ENCODE assay signal across 15 cellular contexts in the genomic region with DNA sequence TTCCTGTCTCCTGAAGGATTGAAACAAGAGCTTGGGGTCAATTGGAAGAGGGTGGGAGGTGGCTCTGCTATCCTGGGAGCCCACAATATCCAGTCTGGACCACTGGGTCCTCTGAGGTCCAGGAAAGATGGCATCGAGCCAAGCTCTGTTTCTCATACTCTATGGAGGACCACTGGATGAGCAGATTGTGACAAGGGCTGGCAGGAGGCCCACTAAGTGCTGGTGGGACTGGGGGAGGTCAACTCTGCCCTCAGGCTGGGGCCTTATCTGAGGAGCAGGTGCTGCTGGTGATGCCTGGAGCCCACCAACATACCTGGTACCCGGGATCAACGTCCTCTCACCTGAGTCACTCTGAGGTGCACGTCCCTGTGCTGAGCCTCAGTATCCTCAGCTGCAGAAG.
DNase-seq lines count a peak whose midpoint lies in the region; ATAC-seq and TF ChIP-seq lines count a peak whose summit lies in the region.
"Had no signal": no experiment of that assay in that cellular context is flagged by ENCODE, and none has a peak within 500 bp of the region (broad histone marks: within the 10 kb centered on the region; RNA-seq: fewer than 3 reads in every experiment).

No MANE protein-coding gene starts in this region.

- no peak overlapping the region for H4K8ac ChIP-seq in H9 (replicated peaks; ENCODE audit: insufficient read length, low read depth, low read length)

- DNase-seq in activated CD8-positive, alpha-beta memory T cell treated with anti-CD3 and anti-CD28 coated beads for 24 hours = peak; percentile 46
- DNase-seq in activated CD8-positive, alpha-beta memory T cell treated with anti-CD3 and anti-CD28 coated beads, Interleukin-2, amount 50 U/mL, for 4 hours = no peak
- peak; percentile 11 for DNase-seq in H9
- peak; percentile 47 for DNase-seq in left lobe of liver (ENCODE audit: low spot score)
- peak; percentile 40 for DNase-seq in type B pancreatic cell (ENCODE audit: extremely low spot score, unreplicated experiment)
- DNase-seq in UCSD-AML1 (lab: John Stamatoyannopoulos, UW; ENCODE audit: unreplicated experiment) = no peak
- DNase-seq in SIG-M5 (lab: John Stamatoyannopoulos, UW) = no peak
- no peak for DNase-seq in activated CD4-positive, alpha-beta T cell treated with anti-CD3 and anti-CD28 coated beads, Interleukin-2, amount 50 U/mL, for 4 hours
- DNase-seq: MV-4-11, NCI-H1436 treated with DMSO at 0.1 percent for 48 hours, NCI-H524 treated with DMSO at 0.1 percent for 48 hours, NCI-H774 had no signal

- H3K27me3 Mint-ChIP-seq in H9 (ENCODE audit: low read depth) (peaks cover 10% of the 10 kb centered on the region), type B pancreatic cell (peaks cover 10% of the 10 kb centered on the region)

- no peak overlapping the region for H3K27ac ChIP-seq in H9 (ENCODE audit: insufficient read length, low read depth, low read length)
- H3K27ac ChIP-seq: 22Rv1, SJCRH30 had no signal

- no peaks in the 10 kb centered on the region for H3K27me3 ChIP-seq in H9 (ENCODE audit: insufficient read depth, low read length)
- H3K27me3 ChIP-seq: BE2C had no signal

- H2BK120ac ChIP-seq in H9 (ENCODE audit: low read depth, low read length, poor library complexity, severe bottlenecking) = no peak overlapping the region

- H3K23me2 ChIP-seq in H9 (ENCODE audit: insufficient read length, low read depth, low read length, poor library complexity, severe bottlenecking) = no peaks in the 10 kb centered on the region

- H3K9ac ChIP-seq in H9 (ENCODE audit: extremely low read depth, insufficient read length, low read length) = no peak overlapping the region

- H3K9me3 Mint-ChIP-seq in H9 (peaks cover 27 to 29% of the 10 kb centered on the region in 2 experiments), type B pancreatic cell (peaks cover 6% of the 10 kb centered on the region)

- H3K4me3 Mint-ChIP-seq in H9 = no peak overlapping the region
- H3K4me3 Mint-ChIP-seq in type B pancreatic cell = no peak overlapping the region

- H2BK20ac ChIP-seq in H9 (ENCODE audit: low read depth, low read length, poor library complexity, severe bottlenecking) = no peak overlapping the region

- no peak overlapping the region for H2BK5ac ChIP-seq in H9 (ENCODE audit: insufficient read length, low read length)

- no peak overlapping the region for H2BK15ac ChIP-seq in H9 (ENCODE audit: low read depth, low read length)

- no peak overlapping the region for H3K18ac ChIP-seq in H9 (ENCODE audit: insufficient read length, low read depth, low read length)

- H3K27ac Mint-ChIP-seq in H9 = no peak overlapping the region
- H3K27ac Mint-ChIP-seq in type B pancreatic cell = no peak overlapping the region

- H4K5ac ChIP-seq in H9 (ENCODE audit: insufficient read length, low read depth, low read length) = no peak overlapping the region

- no peak overlapping the region for H2BK12ac ChIP-seq in H9 (ENCODE audit: insufficient read length, low read depth, low read length)

- H2AFZ ChIP-seq in H9 (ENCODE audit: low read length) = no peak overlapping the region

- H3K56ac ChIP-seq in H9 (ENCODE audit: insufficient read length, low read depth, low read length) = no peak overlapping the region

- no peaks in the 10 kb centered on the region for H3K79me1 ChIP-seq in H9 (ENCODE audit: insufficient read depth, low read depth, low read length, poor library complexity, severe bottlenecking)

- H3K23ac ChIP-seq in H9 (ENCODE audit: insufficient read length, low read depth, low read length) = no peak overlapping the region

- H4K91ac ChIP-seq in H9 (ENCODE audit: insufficient read length, low read depth, low read length) = no peak overlapping the region

- peaks cover 2 to 6% (median 5%) of the 10 kb centered on the region in 3 experiments; a peak in 4 of 7 replicates for H3K36me3 Mint-ChIP-seq in H9 (ENCODE audit: insufficient read depth in 1 of 3, low read depth in 3 of 3)
- no peaks in the 10 kb centered on the region for H3K36me3 Mint-ChIP-seq in type B pancreatic cell

- no peaks in the 10 kb centered on the region for H3K79me2 ChIP-seq in H9 (ENCODE audit: insufficient read depth, low read length)

- no peak overlapping the region for H3K14ac ChIP-seq in H9 (ENCODE audit: insufficient read depth, low read length)

- TF ChIP-seq CTCF in H9 (conservative IDR thresholded peaks at IDR 0.05) (no peak), type B pancreatic cell (conservative IDR thresholded peaks at IDR 0.05) (no peak)

- H3K4me1 Mint-ChIP-seq in H9 = peaks cover 10 to 19% of the 10 kb centered on the region in 2 experiments
- H3K4me1 Mint-ChIP-seq in type B pancreatic cell (ENCODE audit: unreplicated experiment) = peaks cover 35% of the 10 kb centered on the region

- ATAC-seq in left lobe of liver = no peak

- no peak overlapping the region for H3T11ph ChIP-seq in H9 (ENCODE audit: low read length)

- no CpG with 5 or more reads among the region's 4 CpGs for WGBS in H9 (ENCODE audit: extremely low coverage, insufficient read length, low lambda C conversion rate)

- H3K4me1 ChIP-seq in H9 (ENCODE audit: insufficient read depth, low read length) = no peaks in the 10 kb centered on the region
- H3K4me1 ChIP-seq: BE2C had no signal

- no peak overlapping the region for H3K4ac ChIP-seq in H9 (ENCODE audit: low read depth, low read length)

- no peaks in the 10 kb centered on the region for H3K9me3 ChIP-seq in H9 (ENCODE audit: control insufficient read depth, low read depth, low read length)

- H3K4me2 ChIP-seq in H9 (ENCODE audit: insufficient read depth, insufficient read length, low read length) = no peak overlapping the region

- H2AK5ac ChIP-seq in H9 (ENCODE audit: insufficient read length, low read length) = no peak overlapping the region

- H4K20me1 ChIP-seq in H9 (ENCODE audit: control insufficient read depth, insufficient read depth, insufficient read length) = no peaks in the 10 kb centered on the region

Comparison
In these comparisons a context has a peak if more than half of its experiments do, and no peak if none do; other contexts are left out.
1. DNase-seq: peak in activated CD8-positive, alpha-beta memory T cell treated with anti-CD3 and anti-CD28 coated beads for 24 hours (single experiment), H9 (single experiment), left lobe of liver (single experiment) and type B pancreatic cell (single experiment); none in activated CD8-positive, alpha-beta memory T cell treated with anti-CD3 and anti-CD28 coated beads, Interleukin-2, amount 50 U/mL, for 4 hours (single experiment), UCSD-AML1 (single experiment), SIG-M5 (single experiment) and activated CD4-positive, alpha-beta T cell treated with anti-CD3 and anti-CD28 coated beads, Interleukin-2, amount 50 U/mL, for 4 hours (0 of 2).